25 cellular contexts compared by ENCODE assay signal in the genomic region with DNA sequence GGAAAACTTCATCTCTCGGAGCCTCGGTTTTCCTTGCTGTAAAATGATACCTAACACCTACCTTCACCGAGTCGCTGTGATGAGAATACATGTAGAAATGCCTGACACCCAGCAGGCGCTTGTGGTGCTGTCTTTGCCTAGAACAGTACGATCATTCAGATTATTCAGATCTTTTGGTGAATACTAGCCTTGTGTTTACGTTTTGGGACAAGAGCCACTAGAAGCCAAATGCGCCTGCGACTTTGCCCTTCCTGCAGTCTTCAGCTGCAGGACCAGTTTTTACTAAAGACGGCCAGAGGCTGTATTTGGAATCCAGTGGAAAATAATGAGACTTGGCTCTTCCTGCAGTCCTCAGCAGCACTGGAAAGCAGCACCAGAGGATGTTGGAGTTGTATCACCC.
DNase-seq lines count a peak whose midpoint lies in the region; ATAC-seq and TF ChIP-seq lines count a peak whose summit lies in the region.
"Had no signal": no experiment of that assay in that cellular context is flagged by ENCODE, and none has a peak within 500 bp of the region (broad histone marks: within the 10 kb centered on the region; RNA-seq: fewer than 3 reads in every experiment).

No MANE protein-coding gene starts in this region.

- TF ChIP-seq CTCF in GM23338 (conservative IDR thresholded peaks at IDR 0.05; ENCODE audit: low read depth in 2 of 2) (no peak), dorsolateral prefrontal cortex (IDR thresholded peaks at IDR 0.05 in 54 of 56, conservative IDR thresholded peaks at IDR 0.05 in 2 of 56; ENCODE audit: low read depth in 1 of 56, partially characterized antibody in 56 of 56) (peak in 6 of 56 donors; percentile 7 to 26 (median 16))

- H3K36me3 ChIP-seq in GM23338 (ENCODE audit: insufficient read depth), result peaks cover 12% of the 10 kb centered on the region; the same call in 1 of the 2 replicates

- H3K27ac ChIP-seq in GM23338 (ENCODE audit: low read depth) (peak overlapping the region; percentile 2; the same call in 1 of the 2 replicates), dorsolateral prefrontal cortex (peak overlapping the region in 23 of 59 donors; percentile 1 to 57 (median 16))
- H3K27ac ChIP-seq: HL-60, PC-9, SK-N-MC had no signal

- no peaks in the 10 kb centered on the region for H3F3A ChIP-seq in GM23338 (replicated peaks; ENCODE audit: low read depth)

- H3K4me3 Mint-ChIP-seq in GM23338, result no peak overlapping the region

- H3K4me1 Mint-ChIP-seq in GM23338, result peaks cover 11% of the 10 kb centered on the region

- no peaks in the 10 kb centered on the region for H3K9me2 ChIP-seq in GM23338 (ENCODE audit: insufficient read depth)

- H4K20me1 ChIP-seq in GM23338 (replicated peaks; ENCODE audit: insufficient read depth), result peaks cover 5% of the 10 kb centered on the region; the same call in 1 of the 2 replicates

- peaks cover 15% of the 10 kb centered on the region for H3K36me3 Mint-ChIP-seq in GM23338 (ENCODE audit: low read depth)

- H3K4me3 ChIP-seq in GM23338, result no peak overlapping the region
- H3K4me3 ChIP-seq in dorsolateral prefrontal cortex, result peak overlapping the region in 40 of 59 donors; percentile 0 to 61 (median 24)
- H3K4me3 ChIP-seq: PC-9, SK-N-MC had no signal

- H3K27me3 Mint-ChIP-seq in GM23338 (ENCODE audit: insufficient read depth, low read depth, poor library complexity), result no peaks in the 10 kb centered on the region

- no peak overlapping the region for H3K4me2 ChIP-seq in GM23338
- H3K4me2 ChIP-seq: PC-9 had no signal

- DNase-seq in Ammon's horn (ENCODE audit: low spot score) (peak; percentile 72), GM23338 (ENCODE audit: low spot score) (no peak), dorsolateral prefrontal cortex (peak in 2 of 10 donors; percentile 26 to 55), medulla oblongata (ENCODE audit: extremely low spot score) (peak; percentile 69), cortex of kidney (lab: John Stamatoyannopoulos, UW) (no peak), NCI-H345 (lab: John Stamatoyannopoulos, UW) (no peak)
- DNase-seq: AML-193, GDM1, H7, KBM-7, MM.1S, NCI-H1048, NCI-H1417 treated with DMSO at 0.1 percent for 48 hours, NCI-H187, NCI-H2107, NCI-H2227 treated with DMSO at 0.1 percent for 48 hours, NCI-H510A treated with DMSO at 0.1 percent for 48 hours, NCI-H748 treated with DMSO at 0.1 percent for 48 hours, PC-9, RPMI8226, SHP77 had no signal

- peaks cover 10% of the 10 kb centered on the region; the same call in 1 of the 2 replicates for H3K79me2 ChIP-seq in GM23338 (replicated peaks; ENCODE audit: insufficient read depth)

- peaks cover 15% of the 10 kb centered on the region for H3K4me1 ChIP-seq in GM23338 (ENCODE audit: insufficient read depth)

- no peaks in the 10 kb centered on the region for H3K9me3 Mint-ChIP-seq in GM23338

- H3K27ac Mint-ChIP-seq in GM23338, result no peak overlapping the region

- intact Hi-C loops in dorsolateral prefrontal cortex (cut with DNase I), result no loop called here

- no peak overlapping the region for H2AFZ ChIP-seq in GM23338
- H2AFZ ChIP-seq: PC-9 had no signal

- H3K27me3 ChIP-seq in GM23338 (ENCODE audit: insufficient read depth), result no peaks in the 10 kb centered on the region
- no peaks in the 10 kb centered on the region for H3K27me3 ChIP-seq in dorsolateral prefrontal cortex

- ATAC-seq in GM23338, result no peak
- no peak for ATAC-seq in HG02870 (IDR thresholded peaks at IDR 0.05; ENCODE audit: unreplicated experiment)
- no peak for ATAC-seq in GM19463 (IDR thresholded peaks at IDR 0.05; ENCODE audit: unreplicated experiment)

TF ChIP-seq in GM23338, 12 proteins besides CTCF, POLR2A, EP300 and RAD21:
- TF ChIP-seq ZNF331 (CRISPR knock-in tag; IDR thresholded peaks at IDR 0.05; ENCODE audit: low read depth), result no peak

Comparison
In these comparisons a context has a peak if more than half of its experiments do, and no peak if none do; other contexts are left out.
1. DNase-seq: peak in Ammon's horn (single experiment) and medulla oblongata (single experiment); none in GM23338 (single experiment), cortex of kidney (single experiment) and NCI-H345 (single experiment).